31 cellular contexts compared by ENCODE assay signal in genomic region chr6:111276335-111276734, GRCh38.
"Had no signal": no experiment of that assay in that cellular context is flagged by ENCODE, and none has a peak within 500 bp of the region (broad histone marks: within the 10 kb centered on the region; RNA-seq: fewer than 3 reads in every experiment).

No MANE protein-coding gene starts in this region.

- H3K27me3 Mint-ChIP-seq: activated CD4-positive, alpha-beta T cell treated with anti-CD3 and anti-CD28 coated beads for 36 hours; activated naive CD8-positive, alpha-beta T cell treated with anti-CD3 and anti-CD28 coated beads for 36 hours; brain; stimulated activated naive CD8-positive, alpha-beta T cell treated with anti-CD3 and anti-CD28 coated beads, Interleukin-15, Interleukin-2, amounts not matched to agents 100 ng/mL and 50 ng/mL, for 24 hours had no signal

- H3K27ac Mint-ChIP-seq: activated CD4-positive, alpha-beta T cell treated with anti-CD3 and anti-CD28 coated beads for 36 hours; activated CD8-positive, alpha-beta T cell treated with anti-CD3 and anti-CD28 coated beads, Interleukin-2, amount 10 ng/mL, durations not matched to agents 7 days and 5 days; activated naive CD4-positive, alpha-beta T cell treated with anti-CD3 and anti-CD28 coated beads for 36 hours; activated naive CD8-positive, alpha-beta T cell treated with anti-CD3 and anti-CD28 coated beads for 36 hours; brain; nephron progenitor cell; stimulated activated effector memory CD8-positive, alpha-beta T cell treated with anti-CD3 and anti-CD28 coated beads, Interleukin-12 subunit alpha, Interleukin-12 subunit beta, amount 100 ng/mL, for 72 hours; stimulated activated naive CD8-positive, alpha-beta T cell treated with anti-CD3 and anti-CD28 coated beads, Interleukin-15, Interleukin-2, amounts not matched to agents 100 ng/mL and 50 ng/mL, for 24 hours; T-helper 2 cell treated with Interferon-gamma antibody and Interleukin-4, amounts not matched to agents 5 μg/mL and 100 μg/mL, for 36 hours had no signal

- H3K4me3 ChIP-seq: adrenal gland, ascending aorta, cardiac muscle cell, coronary artery, dorsolateral prefrontal cortex, left lung, skin epidermis, thoracic aorta, upper lobe of left lung, vagina had no signal

- ATAC-seq: activated CD4-positive, alpha-beta T cell treated with anti-CD3 and anti-CD28 coated beads for 36 hours; activated CD8-positive, alpha-beta T cell treated with anti-CD3 and anti-CD28 coated beads, Interleukin-2, amount 10 ng/mL, durations not matched to agents 7 days and 5 days; left lung; sciatic nerve; stimulated activated effector memory CD8-positive, alpha-beta T cell treated with anti-CD3 and anti-CD28 coated beads, Interleukin-12 subunit alpha, Interleukin-12 subunit beta, amount 100 ng/mL, for 72 hours had no signal

- H3K9me3 ChIP-seq: adrenal gland, neutrophil had no signal

- H3K27ac ChIP-seq: adrenal gland, ascending aorta, cardiac muscle cell, coronary artery, dorsolateral prefrontal cortex, left lung, neutrophil, skin epidermis, thoracic aorta, upper lobe of left lung, vagina had no signal

- H3K4me1 Mint-ChIP-seq: brain, nephron progenitor cell had no signal

- H3K4me3 Mint-ChIP-seq: activated CD4-positive, alpha-beta T cell treated with anti-CD3 and anti-CD28 coated beads for 36 hours; activated CD8-positive, alpha-beta T cell treated with anti-CD3 and anti-CD28 coated beads, Interleukin-2, amount 10 ng/mL, durations not matched to agents 7 days and 5 days; activated naive CD4-positive, alpha-beta T cell treated with anti-CD3 and anti-CD28 coated beads for 36 hours; activated naive CD8-positive, alpha-beta T cell treated with anti-CD3 and anti-CD28 coated beads for 36 hours; brain; nephron progenitor cell; stimulated activated effector memory CD8-positive, alpha-beta T cell treated with anti-CD3 and anti-CD28 coated beads, Interleukin-12 subunit alpha, Interleukin-12 subunit beta, amount 100 ng/mL, for 72 hours; stimulated activated naive CD8-positive, alpha-beta T cell treated with anti-CD3 and anti-CD28 coated beads, Interleukin-15, Interleukin-2, amounts not matched to agents 100 ng/mL and 50 ng/mL, for 24 hours; T-helper 2 cell treated with Interferon-gamma antibody and Interleukin-4, amounts not matched to agents 5 μg/mL and 100 μg/mL, for 36 hours had no signal

- H3K4me1 ChIP-seq: adrenal gland, ascending aorta, left lung, upper lobe of left lung, vagina had no signal

- H3K27me3 ChIP-seq: adrenal gland, ascending aorta, cardiac muscle cell, dorsolateral prefrontal cortex, left lung, neutrophil, upper lobe of left lung, vagina had no signal

- DNase-seq: activated CD4-positive, alpha-beta T cell treated with anti-CD3 and anti-CD28 coated beads for 36 hours; activated CD4-positive, CD25-positive, alpha-beta regulatory T cell; activated CD8-positive, alpha-beta T cell treated with anti-CD3 and anti-CD28 coated beads, Interleukin-2, amount 10 ng/mL, durations not matched to agents 7 days and 5 days; activated effector memory CD4-positive, alpha-beta T cell treated with anti-CD3 and anti-CD28 coated beads, Interleukin-2, amount 50 U/mL, for 16 hours; activated naive CD4-positive, alpha-beta T cell treated with anti-CD3 and anti-CD28 coated beads for 36 hours; activated naive CD8-positive, alpha-beta T cell treated with anti-CD3 and anti-CD28 coated beads for 36 hours; activated T-cell treated with anti-CD3 and anti-CD28 coated beads for 4 hours; adrenal gland; cerebellar nuclear complex; dorsolateral prefrontal cortex; effector memory CD4-positive, alpha-beta T cell; foreskin fibroblast; hypothalamus; kidney glomerular epithelial cell; left lung; mammary epithelial cell; nephron progenitor cell; stimulated activated CD4-positive, alpha-beta T cell treated with anti-CD3 and anti-CD28 coated beads, Interleukin-4, amount 100 ng/mL, for 24 hours; upper lobe of left lung had no signal
